ENCODE assay signal across 25 cellular contexts in genomic region chr10:112769611-112770370, GRCh38.
A peak's percentile ranks its signal among the peaks of the same experiment; 100 is the strongest.
DNase-seq lines count a peak whose midpoint lies in the region; FAIRE-seq and TF ChIP-seq lines count a peak whose summit lies in the region.
"Had no signal": no experiment of that assay in that cellular context is flagged by ENCODE, and none has a peak within 500 bp of the region (broad histone marks: within the 10 kb centered on the region; RNA-seq: fewer than 3 reads in every experiment).

No MANE protein-coding gene starts in this region.

- WGBS in H1 (ENCODE audit: extremely low coverage in 1 of 2, insufficient coverage in 1 of 2, insufficient read length in 1 of 2, insufficient replicate concordance in 2 of 2, low coverage in 1 of 2, low lambda C conversion rate in 2 of 2, missing lambda C conversion rate in 1 of 2), 2 experiments: 94% methylated on average over 6 of the region's 6 CpGs; no CpG with 5 or more reads in 1 of the 2 experiments
- WGBS in trophoblast cell (ENCODE audit: extremely low coverage, insufficient coverage, insufficient read length): no CpG with 5 or more reads among the region's 6 CpGs
- 70 to 78% methylated on average over 6 of the region's 6 CpGs for WGBS in tibial nerve, 2 donors

- H3K4me3 ChIP-seq in Caco-2 (ENCODE audit: low read depth, low read length) (no peak overlapping the region), PC-9 (no peak overlapping the region), H1 (ENCODE audit: extremely low read depth in 1 of 4, insufficient read depth in 2 of 4, low read depth in 3 of 4, low read length in 4 of 4) (no peak overlapping the region), trophoblast cell (ENCODE audit: low read depth, low read length) (no peak overlapping the region), tibial nerve (no peak overlapping the region)
- H3K4me3 ChIP-seq: A549; BLaER1 treated with 17β-estradiol and CSF1 and Interleukin-3, amounts not matched to agents 10 nM and 100 nM; GM23248; HAP-1 had no signal

- CTCF ChIA-PET in Caco-2 (lab: Charles Lee): interaction anchor here (0.7 kb wide), 1 partner anchor 41 kb away, joined by 3 read pairs; no protein-coding TSS in a partner anchor
- CTCF ChIA-PET in PC-9 (lab: Charles Lee): no interaction called here
- CTCF ChIA-PET in H1 (lab: Charles Lee; ENCODE audit: partially characterized antibody): interaction anchor here (0.9 to 1.2 kb wide), 3 partner anchors 10 to 48 kb away, joined by 3 to 4 read pairs (median 4); no protein-coding TSS in a partner anchor

- H4K91ac ChIP-seq in H1 (replicated peaks; ENCODE audit: insufficient read length, low read length): no peak overlapping the region
- no peak overlapping the region for H4K91ac ChIP-seq in trophoblast cell (ENCODE audit: low read depth, low read length)

- TF ChIP-seq RAD21 in H1 (IDR thresholded peaks at IDR 0.05 in 1 of 2, conservative IDR thresholded peaks at IDR 0.05 in 1 of 2; ENCODE audit: low read depth in 2 of 2, low read length in 2 of 2): no peak

- POLR2A ChIA-PET in Caco-2 (lab: Charles Lee): no interaction called here
- POLR2A ChIA-PET in PC-9 (lab: Charles Lee; ENCODE audit: unreplicated experiment): no interaction called here
- POLR2A ChIA-PET in H1 (lab: Charles Lee; ENCODE audit: partially characterized antibody): interaction anchor here (1.0 kb wide), 1 partner anchor 13 kb away, joined by 3 read pairs; no protein-coding TSS in a partner anchor

- intact Hi-C loops in Caco-2 (cut with micrococcal nuclease; ENCODE audit: unreplicated experiment) (no loop called here), PC-9 (cut with micrococcal nuclease; ENCODE audit: unreplicated experiment) (no loop called here)

- H4K5ac ChIP-seq in H1 (ENCODE audit: insufficient read length, low read depth, low read length): no peak overlapping the region

- H3K23ac ChIP-seq in H1 (ENCODE audit: insufficient read length) (no peak overlapping the region), trophoblast cell (ENCODE audit: low read length) (no peak overlapping the region)

- H3K4me2 ChIP-seq in PC-9 (peak overlapping the region; percentile 60), H1 (ENCODE audit: insufficient read depth in 1 of 2, low read depth in 2 of 2, low read length in 2 of 2) (no peak overlapping the region), trophoblast cell (ENCODE audit: low read length) (no peak overlapping the region)
- H3K4me2 ChIP-seq: A549; BLaER1 treated with 17β-estradiol and CSF1 and Interleukin-3, amounts not matched to agents 10 nM and 100 nM had no signal

- no peak for DNase-seq in Caco-2
- peak in 1 of 2 experiments; percentile 75 for DNase-seq in PC-9
- DNase-seq in H1 (ENCODE audit: low read depth in 1 of 2, low spot score in 2 of 2): no peak
- peak; percentile 77 to 89 for DNase-seq in trophoblast cell
- no peak for DNase-seq in GM19238 (ENCODE audit: insufficient read length, low spot score)
- no peak for DNase-seq in HPDE6-E6E7 (ENCODE audit: extremely low spot score)
- DNase-seq in tibial nerve (ENCODE audit: low spot score in 2 of 2): no peak
- DNase-seq: 8988T; ACHN; AML-193; BE2C; Calu3; CD4-positive, alpha-beta T cell; CD8-positive, alpha-beta memory T cell; DMS53; DMS79 treated with DMSO at 0.1 percent for 48 hours; GF-D8; GM23248; HFFc6 had no signal

- BruUV-seq in Caco-2 (replicated peaks; lab: Mats Ljungman, UMichigan) (no TSS peak), PC-9 (replicated peaks; lab: Mats Ljungman, UMichigan) (no TSS peak)

- H3F3A ChIP-seq in PC-9 (ENCODE audit: insufficient read depth, low read depth): peaks cover 37% of the 10 kb centered on the region

- TF ChIP-seq POLR2A in H1 (IDR thresholded peaks at IDR 0.05; ENCODE audit: control extremely low read depth in 1 of 2, low read depth in 2 of 2, low read length in 2 of 2) (no peak), tibial nerve (IDR thresholded peaks at IDR 0.05) (no peak)

- no peaks in the 10 kb centered on the region; the same call in 1 of the 2 replicates for H3K23me2 ChIP-seq in H1 (ENCODE audit: low read depth, low read length)

- H2BK12ac ChIP-seq in H1 (ENCODE audit: low read depth, low read length): no peak overlapping the region
- H2BK12ac ChIP-seq in trophoblast cell (ENCODE audit: low read length): peak overlapping the region; percentile 21

- H3K14ac ChIP-seq in H1 (ENCODE audit: insufficient read length) (no peak overlapping the region), trophoblast cell (ENCODE audit: low read length) (peak overlapping the region; percentile 7)

- peak overlapping the region; percentile 26; the same call in 1 of the 2 replicates for H4K8ac ChIP-seq in H1 (ENCODE audit: extremely low read depth, insufficient read depth, low read length)
- H4K8ac ChIP-seq in trophoblast cell (ENCODE audit: low read depth, low read length): no peak overlapping the region

- H2BK120ac ChIP-seq in H1 (replicated peaks; ENCODE audit: low read depth, low read length) (no peak overlapping the region), trophoblast cell (ENCODE audit: insufficient read depth, low read length, poor library complexity) (peak overlapping the region; percentile 35)

- no peak overlapping the region for H2AFZ ChIP-seq in PC-9
- no peak overlapping the region for H2AFZ ChIP-seq in H1 (ENCODE audit: low read length)
- no peak overlapping the region for H2AFZ ChIP-seq in trophoblast cell (ENCODE audit: insufficient read depth, low read length, poor library complexity)
- H2AFZ ChIP-seq: GM23248 had no signal

- H3K4me3 Mint-ChIP-seq in Caco-2 (ENCODE audit: unreplicated experiment): no peak overlapping the region
- H3K4me3 Mint-ChIP-seq: CD14-positive monocyte; CD4-positive, alpha-beta T cell; CD8-positive, alpha-beta memory T cell; HFFc6 had no signal

- FAIRE-seq in H1 (lab: Jason Lieb, UNC): no peak
- FAIRE-seq: A549, GM12891, GM18507 had no signal

- H3K79me2 ChIP-seq in PC-9 (ENCODE audit: low read depth) (no peaks in the 10 kb centered on the region), H1 (ENCODE audit: control insufficient read depth in 1 of 2, insufficient read depth in 2 of 2, low read length in 2 of 2) (no peaks in the 10 kb centered on the region), trophoblast cell (ENCODE audit: control insufficient read depth, insufficient read depth, low read length, poor library complexity) (peaks cover 1% of the 10 kb centered on the region)

- no peak overlapping the region for H2BK15ac ChIP-seq in H1 (ENCODE audit: low read length)

- H3K36me3 ChIP-seq in Caco-2 (ENCODE audit: control insufficient read depth, insufficient read depth, low read length): no peaks in the 10 kb centered on the region; the same call in none of the 2 replicates
- no peaks in the 10 kb centered on the region for H3K36me3 ChIP-seq in PC-9 (ENCODE audit: low read depth)
- H3K36me3 ChIP-seq in H1 (ENCODE audit: control insufficient read depth in 2 of 4, insufficient read depth in 4 of 4, low read length in 3 of 4): no peaks in the 10 kb centered on the region
- H3K36me3 ChIP-seq in trophoblast cell (ENCODE audit: control insufficient read depth in 1 of 2, insufficient read depth in 2 of 2, low read length in 2 of 2): peaks cover 0 to 2% of the 10 kb centered on the region in 2 experiments
- H3K36me3 ChIP-seq in tibial nerve: no peaks in the 10 kb centered on the region
- H3K36me3 ChIP-seq: BE2C, HAP-1 had no signal

- no peak overlapping the region for H2BK20ac ChIP-seq in H1 (ENCODE audit: low read length)

- TF ChIP-seq CTCF in Caco-2 (IDR thresholded peaks at IDR 0.05; ENCODE audit: insufficient read depth in 1 of 2, low read depth in 1 of 2, low read length in 1 of 2, severe bottlenecking in 1 of 2, unreplicated experiment in 1 of 2) (no peak), PC-9 (conservative IDR thresholded peaks at IDR 0.05) (no peak), H1 (IDR thresholded peaks at IDR 0.05; ENCODE audit: control extremely low read depth in 1 of 3, insufficient read depth in 1 of 3, low read depth in 1 of 3, low read length in 3 of 3) (no peak), tibial nerve (IDR thresholded peaks at IDR 0.05) (no peak)

- TF ChIP-seq EP300 in H1 (IDR thresholded peaks at IDR 0.05; ENCODE audit: borderline replicate concordance in 1 of 2, low read depth in 2 of 2, low read length in 2 of 2) (no peak), tibial nerve (IDR thresholded peaks at IDR 0.05) (no peak)

- H3K56ac ChIP-seq in H1 (replicated peaks; ENCODE audit: insufficient read length, low read depth, low read length): no peak overlapping the region

- peaks cover 58% of the 10 kb centered on the region for H3K4me1 Mint-ChIP-seq in Caco-2 (ENCODE audit: low read depth, unreplicated experiment)
- H3K4me1 Mint-ChIP-seq: CD14-positive monocyte had no signal

- H2AK5ac ChIP-seq in H1 (ENCODE audit: low read depth, low read length) (no peak overlapping the region), trophoblast cell (ENCODE audit: low read length) (no peak overlapping the region)

- H2BK5ac ChIP-seq in H1 (ENCODE audit: low read depth, low read length) (no peak overlapping the region), trophoblast cell (ENCODE audit: low read depth, low read length, poor library complexity) (peak overlapping the region; percentile 58)

- no peaks in the 10 kb centered on the region for H4K20me1 ChIP-seq in PC-9 (ENCODE audit: insufficient read depth)
- H4K20me1 ChIP-seq in H1 (replicated peaks in 1 of 2; ENCODE audit: control insufficient read depth in 1 of 2, insufficient read depth in 2 of 2, low read length in 2 of 2): no peaks in the 10 kb centered on the region
- H4K20me1 ChIP-seq: BLaER1 treated with 17β-estradiol and CSF1 and Interleukin-3, amounts not matched to agents 10 nM and 100 nM had no signal

- peak overlapping the region; percentile 34 for H3K27ac Mint-ChIP-seq in Caco-2 (ENCODE audit: unreplicated experiment)
- H3K27ac Mint-ChIP-seq: CD14-positive monocyte; CD4-positive, alpha-beta T cell; CD8-positive, alpha-beta memory T cell; HFFc6 had no signal

- H3K27ac ChIP-seq in PC-9: peak overlapping the region; percentile 55
- no peak overlapping the region for H3K27ac ChIP-seq in H1 (ENCODE audit: low read depth, low read length)
- H3K27ac ChIP-seq in trophoblast cell (ENCODE audit: low read depth, low read length): peak overlapping the region; percentile 45
- no peak overlapping the region for H3K27ac ChIP-seq in tibial nerve
- H3K27ac ChIP-seq: A549; BLaER1 treated with 17β-estradiol and CSF1 and Interleukin-3, amounts not matched to agents 10 nM and 100 nM; GM23248 had no signal

- H3K36me3 Mint-ChIP-seq in Caco-2 (ENCODE audit: insufficient read depth, unreplicated experiment): peaks cover 12% of the 10 kb centered on the region

- H3K18ac ChIP-seq in H1 (ENCODE audit: extremely low read depth, low read length) (no peak overlapping the region), trophoblast cell (ENCODE audit: low read length) (no peak overlapping the region)

- H3K9ac ChIP-seq in H1 (replicated peaks in 1 of 4; ENCODE audit: extremely low read depth in 1 of 4, low read depth in 3 of 4, low read length in 3 of 4): no peak overlapping the region
- H3K9ac ChIP-seq in trophoblast cell (ENCODE audit: low read length): no peak overlapping the region
- H3K9ac ChIP-seq: BLaER1 treated with 17β-estradiol and CSF1 and Interleukin-3, amounts not matched to agents 10 nM and 100 nM; GM23248 had no signal

- no peaks in the 10 kb centered on the region for H3K27me3 ChIP-seq in Caco-2 (replicated peaks; ENCODE audit: control insufficient read depth, insufficient read depth, low read length)
- no peaks in the 10 kb centered on the region for H3K27me3 ChIP-seq in PC-9 (ENCODE audit: insufficient read depth, low read depth)
- H3K27me3 ChIP-seq in H1 (replicated peaks in 1 of 4; ENCODE audit: control insufficient read depth in 3 of 4, extremely low read depth in 1 of 4, insufficient read depth in 3 of 4, low read length in 3 of 4): no peaks in the 10 kb centered on the region
- no peaks in the 10 kb centered on the region for H3K27me3 ChIP-seq in trophoblast cell (ENCODE audit: insufficient read depth, low read length)
- no peaks in the 10 kb centered on the region for H3K27me3 ChIP-seq in tibial nerve
- H3K27me3 ChIP-seq: BE2C; BLaER1 treated with 17β-estradiol and CSF1 and Interleukin-3, amounts not matched to agents 10 nM and 100 nM had no signal

- H3K79me1 ChIP-seq in H1 (ENCODE audit: low read depth, low read length) (no peaks in the 10 kb centered on the region), trophoblast cell (ENCODE audit: low read length) (peaks cover 21% of the 10 kb centered on the region)

- H3K4ac ChIP-seq in H1 (replicated peaks; ENCODE audit: insufficient read length, low read depth, low read length) (no peak overlapping the region), trophoblast cell (ENCODE audit: low read depth, low read length) (no peak overlapping the region)

- no peaks in the 10 kb centered on the region for H3K9me2 ChIP-seq in PC-9 (ENCODE audit: insufficient read depth)

- H3K27me3 Mint-ChIP-seq in Caco-2 (ENCODE audit: insufficient read depth, unreplicated experiment): no peaks in the 10 kb centered on the region
- H3K27me3 Mint-ChIP-seq: CD4-positive, alpha-beta T cell; CD8-positive, alpha-beta memory T cell had no signal

- H4K12ac ChIP-seq in trophoblast cell (ENCODE audit: low read depth, low read length): no peak overlapping the region

- H3K9me3 ChIP-seq in Caco-2 (no peaks in the 10 kb centered on the region), PC-9 (ENCODE audit: insufficient read depth, low read depth) (no peaks in the 10 kb centered on the region), H1 (ENCODE audit: insufficient read depth in 2 of 2, low read depth in 1 of 2, low read length in 1 of 2) (no peaks in the 10 kb centered on the region), trophoblast cell (ENCODE audit: insufficient read depth, low read depth, low read length) (no peaks in the 10 kb centered on the region), tibial nerve (no peaks in the 10 kb centered on the region)
- H3K9me3 ChIP-seq: A549, BE2C, HAP-1 had no signal

- H3K9me3 Mint-ChIP-seq in Caco-2 (ENCODE audit: unreplicated experiment): no peaks in the 10 kb centered on the region
- H3K9me3 Mint-ChIP-seq: CD14-positive monocyte; CD4-positive, alpha-beta T cell; CD8-positive, alpha-beta memory T cell; HFFc6 had no signal

- H3K4me1 ChIP-seq in Caco-2 (peaks cover 57% of the 10 kb centered on the region), PC-9 (replicated peaks; ENCODE audit: insufficient read depth) (peaks cover 52% of the 10 kb centered on the region), H1 (replicated peaks in 1 of 4; ENCODE audit: control insufficient read depth in 3 of 4, insufficient read depth in 4 of 4, low read length in 3 of 4) (peaks cover 0 to 10% (median 6%) of the 10 kb centered on the region in 4 experiments; a peak in 5 of 7 replicates), trophoblast cell (ENCODE audit: control insufficient read depth in 1 of 2, insufficient read depth in 2 of 2, low read length in 2 of 2) (peaks cover 17 to 25% of the 10 kb centered on the region in 2 experiments), tibial nerve (peaks cover 0 to 2% (median 0%) of the 10 kb centered on the region in 4 donors)
- H3K4me1 ChIP-seq: A549; BLaER1 treated with 17β-estradiol and CSF1 and Interleukin-3, amounts not matched to agents 10 nM and 100 nM had no signal

Comparison
In these comparisons a context has a peak if more than half of its experiments do, and no peak if none do; other contexts are left out.
1. DNase-seq: peak in trophoblast cell (2 of 2); none in Caco-2 (0 of 2), H1 (0 of 2), GM19238 (single experiment), HPDE6-E6E7 (single experiment) and tibial nerve (0 of 2).
2. H3K27ac ChIP-seq: peak in PC-9 (single experiment) and trophoblast cell (single experiment); none in H1 (single experiment) and tibial nerve (0 of 4).